Comparison of ENCODE assay signal across 8 cellular contexts in genomic region chr4:153318696-153319320, GRCh38. TPM values are rescaled to one million over a fixed set of nuclear protein-coding genes. Genes with fewer than 3 reads are reported as not detected.
A peak's percentile ranks its signal among the peaks of the same experiment; 100 is the strongest.
DNase-seq lines count a peak whose midpoint lies in the region; ATAC-seq, FAIRE-seq and TF ChIP-seq lines count a peak whose summit lies in the region.

No MANE protein-coding gene starts in this region.

- no peaks in the 10 kb centered on the region for H3K9me3 Mint-ChIP-seq in mesothelial cell of epicardium

- H3K23ac ChIP-seq in IMR-90 (ENCODE audit: low read depth, low read length): no peak overlapping the region

- no TSS peak for BruUV-seq in IMR-90 (replicated peaks; lab: Mats Ljungman, UMichigan)

- no peak for TF ChIP-seq POLR2A in GM12892 (IDR thresholded peaks at IDR 0.05; ENCODE audit: low read depth, low read length)
- TF ChIP-seq POLR2A in IMR-90 (IDR thresholded peaks at IDR 0.05; ENCODE audit: low read depth, low read length): no peak

- H4K8ac ChIP-seq in IMR-90 (ENCODE audit: low read depth in 2 of 2, low read length in 2 of 2): no peak overlapping the region

- no peak overlapping the region for H3K56ac ChIP-seq in IMR-90 (ENCODE audit: extremely low read depth, insufficient read depth, low read length)

- CTCF ChIA-PET in IMR-90 (lab: Yijun Ruan, JAX): interaction anchor here (0.8 to 2.2 kb wide), 3 partner anchors 25 to 325 kb away, joined by 3 to 8 read pairs (median 3); no protein-coding TSS in a partner anchor

- WGBS in IMR-90 (ENCODE audit: extremely low coverage in 2 of 2, insufficient read length in 1 of 2), 2 experiments: no CpG with 5 or more reads among the region's 2 CpGs

- POLR2A ChIA-PET in IMR-90 (lab: Charles Lee; ENCODE audit: unreplicated experiment): no interaction called here

- no peaks in the 10 kb centered on the region for H3K9me3 ChIP-seq in BE2C
- H3K9me3 ChIP-seq in IMR-90 (ENCODE audit: control insufficient read depth, insufficient read depth, low read length): no peaks in the 10 kb centered on the region
- H3K9me3 ChIP-seq in RWPE2 (ENCODE audit: severe bottlenecking): no peaks in the 10 kb centered on the region

- H3K79me1 ChIP-seq in IMR-90 (ENCODE audit: low read depth in 1 of 2, low read length in 2 of 2): no peaks in the 10 kb centered on the region; a peak in 1 of 4 replicates

- FAIRE-seq in GM12892 (lab: Jason Lieb, UNC): peak; percentile 65

- H3K4ac ChIP-seq in IMR-90 (ENCODE audit: low read depth, low read length): no peak overlapping the region

- intact Hi-C loops in IMR-90 (cut with micrococcal nuclease): loop anchor here (1.0 to 5.0 kb wide), 3 partner anchors 112 to 237 kb away; no protein-coding TSS in a partner anchor
- intact Hi-C loops in dorsolateral prefrontal cortex (cut with DNase I): loop anchor here in 1 of 2 donors (2.0 to 5.0 kb wide), 2 partner anchors 107 to 176 kb away; no protein-coding TSS in a partner anchor

- no peak overlapping the region for H3K14ac ChIP-seq in IMR-90 (replicated peaks; ENCODE audit: low read depth, low read length)

- peaks cover 7% of the 10 kb centered on the region for H3K4me1 Mint-ChIP-seq in mesothelial cell of epicardium

- H4K5ac ChIP-seq in IMR-90 (ENCODE audit: low read depth, low read length): no peak overlapping the region

- H2BK20ac ChIP-seq in IMR-90 (ENCODE audit: low read depth, low read length): no peak overlapping the region

- no peak overlapping the region for H2AK9ac ChIP-seq in IMR-90 (replicated peaks; ENCODE audit: low read depth, low read length, poor library complexity)

- H3K9ac ChIP-seq in IMR-90 (ENCODE audit: low read depth, low read length): no peak overlapping the region

- peaks cover 15% of the 10 kb centered on the region for H3K36me3 Mint-ChIP-seq in mesothelial cell of epicardium

- H2BK15ac ChIP-seq in IMR-90 (ENCODE audit: low read depth, low read length): no peak overlapping the region

- H2AK5ac ChIP-seq in IMR-90 (ENCODE audit: low read depth, low read length): no peak overlapping the region

- no peaks in the 10 kb centered on the region for H3K9me1 ChIP-seq in IMR-90 (ENCODE audit: insufficient read depth, low read length)

- no peak overlapping the region for H3K4me3 Mint-ChIP-seq in mesothelial cell of epicardium

- H3K27ac ChIP-seq in IMR-90 (ENCODE audit: insufficient read depth, low read length) (no peak overlapping the region), RWPE2 (ENCODE audit: poor library complexity, severe bottlenecking) (no peak overlapping the region), dorsolateral prefrontal cortex (peak overlapping the region in 22 of 59 donors; percentile 3 to 73 (median 42))

- H2AFZ ChIP-seq in IMR-90 (replicated peaks; ENCODE audit: low read length, poor library complexity): no peak overlapping the region

- peak; percentile 43 for DNase-seq in BE2C
- peak; percentile 30 for DNase-seq in GM12892 (ENCODE audit: insufficient read length)
- DNase-seq in IMR-90: peak; percentile 54
- no peak for DNase-seq in RWPE2 (ENCODE audit: low spot score)
- DNase-seq in dorsolateral prefrontal cortex: peak in 1 of 10 donors; percentile 22
- no peak for DNase-seq in mesothelial cell of epicardium (ENCODE audit: low spot score in 2 of 2, unreplicated experiment in 2 of 2)
- no peak for DNase-seq in stimulated activated naive CD4-positive, alpha-beta T cell treated with Interleukin-2 at 50 U/mL for 16 hours (lab: John Stamatoyannopoulos, UW)

- ATAC-seq in IMR-90 (ENCODE audit: low read depth) (peak; percentile 90), RWPE2 (ENCODE audit: low read depth) (peak; percentile 78; the same call in 2 of the 3 replicates), GM18520 (IDR thresholded peaks at IDR 0.05; ENCODE audit: unreplicated experiment) (no peak)

- TF ChIP-seq CTCF in BE2C (IDR thresholded peaks at IDR 0.05; ENCODE audit: low read depth, low read length) (peak; percentile 85), IMR-90 (conservative IDR thresholded peaks at IDR 0.05; ENCODE audit: low read depth, low read length) (peak; percentile 80), RWPE2 (IDR thresholded peaks at IDR 0.05; ENCODE audit: poor library complexity, severe bottlenecking) (peak; percentile 91), dorsolateral prefrontal cortex (IDR thresholded peaks at IDR 0.05 in 54 of 56, conservative IDR thresholded peaks at IDR 0.05 in 2 of 56; ENCODE audit: low read depth in 1 of 56, partially characterized antibody in 56 of 56) (peak; percentile 20 to 79 (median 61)), mesothelial cell of epicardium (IDR thresholded peaks at IDR 0.05; ENCODE audit: unreplicated experiment) (peak; percentile 57)

- no peak overlapping the region for H3K4me2 ChIP-seq in IMR-90 (ENCODE audit: low read depth, low read length)

- in situ Hi-C loops in IMR-90 (cut with MboI; ENCODE audit: low sequenced_read_pairs): loop anchor here (5.0 kb wide), 1 partner anchor 177 kb away; no protein-coding TSS in a partner anchor

- dilution Hi-C loops in IMR-90 (cut with HindIII; ENCODE audit: low sequenced_read_pairs, unreplicated experiment): no loop called here

- no peaks in the 10 kb centered on the region for H4K20me1 ChIP-seq in IMR-90 (ENCODE audit: insufficient read depth, low read length)

- peak; percentile 84 for TF ChIP-seq RAD21 in IMR-90 (IDR thresholded peaks at IDR 0.05; ENCODE audit: low read length)

- no peaks in the 10 kb centered on the region for H3K27me3 Mint-ChIP-seq in mesothelial cell of epicardium (ENCODE audit: low read depth)

- no peak overlapping the region for H2BK5ac ChIP-seq in IMR-90 (ENCODE audit: low read depth, low read length, poor library complexity, severe bottlenecking)

- H3K27me3 ChIP-seq in BE2C (no peaks in the 10 kb centered on the region), IMR-90 (ENCODE audit: control insufficient read depth, insufficient read depth, low read length) (no peaks in the 10 kb centered on the region), RWPE2 (ENCODE audit: insufficient read depth, poor library complexity, severe bottlenecking) (no peaks in the 10 kb centered on the region), dorsolateral prefrontal cortex (no peaks in the 10 kb centered on the region)

- H4K91ac ChIP-seq in IMR-90 (ENCODE audit: insufficient read depth, low read depth, low read length): no peak overlapping the region

- H3K36me3 ChIP-seq in BE2C: peaks cover 28% of the 10 kb centered on the region
- H3K36me3 ChIP-seq in IMR-90 (ENCODE audit: control insufficient read depth, insufficient read depth, low read length): peaks cover 9% of the 10 kb centered on the region
- peaks cover 4% of the 10 kb centered on the region; the same call in 1 of the 2 replicates for H3K36me3 ChIP-seq in RWPE2 (ENCODE audit: low read depth)

- H3K4me3 ChIP-seq in BE2C (ENCODE audit: low read depth, low read length): no peak overlapping the region
- H3K4me3 ChIP-seq in IMR-90 (ENCODE audit: insufficient read depth, low read depth, low read length): no peak overlapping the region
- H3K4me3 ChIP-seq in RWPE2 (ENCODE audit: severe bottlenecking): no peak overlapping the region
- H3K4me3 ChIP-seq in dorsolateral prefrontal cortex: no peak overlapping the region

- no peak overlapping the region for H3K18ac ChIP-seq in IMR-90 (ENCODE audit: low read depth, low read length)

- H3K27ac Mint-ChIP-seq in mesothelial cell of epicardium: no peak overlapping the region

- H2BK120ac ChIP-seq in IMR-90 (ENCODE audit: low read depth, low read length): no peak overlapping the region

- peaks cover 11% of the 10 kb centered on the region for H3K4me1 ChIP-seq in BE2C
- no peaks in the 10 kb centered on the region for H3K4me1 ChIP-seq in IMR-90 (ENCODE audit: control insufficient read depth, insufficient read depth, low read length)
- no peaks in the 10 kb centered on the region for H3K4me1 ChIP-seq in RWPE2 (ENCODE audit: insufficient read depth, poor library complexity, severe bottlenecking)

TF ChIP-seq in IMR-90, 13 proteins besides CTCF, POLR2A, EP300 and RAD21:
- TF ChIP-seq MAFK (IDR thresholded peaks at IDR 0.05; ENCODE audit: low read depth, low read length) (no peak), MAZ (IDR thresholded peaks at IDR 0.05; ENCODE audit: borderline replicate concordance, low read depth, low read length) (no peak), SMC3 (IDR thresholded peaks at IDR 0.05; ENCODE audit: low read depth, low read length) (peak; percentile 86)

RNA-seq across cellular contexts. Expression of gene MND1, which starts 25.7 kb away (rescaled TPM):
- polyA plus RNA-seq in BE2C (2012; ENCODE audit: insufficient read depth, insufficient read length, low read depth): 1.6 TPM
- polyA plus RNA-seq in GM12892 (2012; ENCODE audit: missing spikeins): 21.9 TPM
- total RNA-seq in IMR-90 (2012; rRNA removed) (0.36 and 3.3 TPM in 2 replicates), dorsolateral prefrontal cortex (1 to 10 TPM in 72 of 120 experiments, under 1 TPM in 24, not detected in 24; 0.51 to 6.0 (median 1.5) TPM), mesothelial cell of epicardium (7.5 to 9.1 TPM (median 7.7 TPM) in 3 replicates)
- polyA plus RNA-seq in IMR-90 (2012; rRNA removed): 2.3 and 3.5 TPM in 2 replicates
- polyA plus RNA-seq in IMR-90 (2012; cell fraction: cytosol; rRNA removed): 0.19 and 0.22 TPM in 2 replicates
- 0.22 TPM in 1 of 2 replicates, not detected in the other for polyA plus RNA-seq in IMR-90 (2012; cell fraction: nucleus; rRNA removed; ENCODE audit: low replicate concordance)

Comparison
In these comparisons a context has a peak if more than half of its experiments do, and no peak if none do; other contexts are left out.
1. DNase-seq: peak in BE2C (single experiment), GM12892 (single experiment) and IMR-90 (single experiment); none in RWPE2 (single experiment), mesothelial cell of epicardium (0 of 2) and stimulated activated naive CD4-positive, alpha-beta T cell treated with Interleukin-2 at 50 U/mL for 16 hours (single experiment).
2. Peak in every context shown above with its lines, with median percentiles within 50 percentile points of each other: CTCF ChIP-seq.